ENCODE assay signal across 8 cellular contexts in genomic region chr12:50764116-50764860, GRCh38. TPM values are rescaled to one million over a fixed set of nuclear protein-coding genes. Genes with fewer than 3 reads are reported as not detected.
DNase-seq lines count a peak whose midpoint lies in the region; ATAC-seq, FAIRE-seq and TF ChIP-seq lines count a peak whose summit lies in the region.

No MANE protein-coding gene starts in this region.

- H3K9me2 ChIP-seq in Loucy (replicated peaks; ENCODE audit: low read depth, low read length), result no peaks in the 10 kb centered on the region

- H2AFZ ChIP-seq in Loucy (ENCODE audit: low read length) (peak overlapping the region; percentile 94), mammary epithelial cell (ENCODE audit: low read depth, low read length) (peak overlapping the region; percentile 93)

- DNase-seq in GM06990 (ENCODE audit: extremely low read depth, insufficient read length) (no peak), WERI-Rb-1 (peak; percentile 34), mammary epithelial cell (peak; percentile 57), kidney epithelial cell (ENCODE audit: low read depth) (no peak), RCC 7860 (ENCODE audit: low spot score) (no peak)
- peak; percentile 71 to 76 for DNase-seq in stimulated activated CD4-positive, alpha-beta T cell treated with anti-CD3 and anti-CD28 coated beads, Interleukin-1b, Interleukin-23, amount 100 ng/mL, for 4 hours (ENCODE audit: low read depth in 2 of 2)

- TF ChIP-seq CTCF in GM06990 (IDR thresholded peaks at IDR 0.05; ENCODE audit: insufficient read depth, low read length, poor library complexity, severe bottlenecking) (peak; percentile 2), Loucy (conservative IDR thresholded peaks at IDR 0.05; ENCODE audit: low read length) (no peak), WERI-Rb-1 (IDR thresholded peaks at IDR 0.05; ENCODE audit: low read depth, low read length) (no peak), mammary epithelial cell (conservative IDR thresholded peaks at IDR 0.05 in 1 of 2, IDR thresholded peaks at IDR 0.05 in 1 of 2; ENCODE audit: extremely low read depth in 1 of 2, insufficient read depth in 1 of 2, low read depth in 1 of 2, low read length in 2 of 2) (no peak), kidney epithelial cell (IDR thresholded peaks at IDR 0.05; ENCODE audit: insufficient read depth, low read length, poor library complexity, severe bottlenecking) (no peak)

- H3K4me3 ChIP-seq in GM06990 (replicated peaks; ENCODE audit: low read depth, low read length) (peak overlapping the region; percentile 76), Loucy (ENCODE audit: low read length, poor library complexity, severe bottlenecking) (peak overlapping the region; percentile 82), WERI-Rb-1 (ENCODE audit: low read depth, low read length) (peak overlapping the region; percentile 99), mammary epithelial cell (replicated peaks in 1 of 3; ENCODE audit: insufficient read depth in 1 of 3, low read depth in 2 of 3, low read length in 3 of 3) (peak overlapping the region; percentile 82 to 90 (median 83)), kidney epithelial cell (ENCODE audit: low read depth, low read length) (peak overlapping the region; percentile 93)

- H3K79me2 ChIP-seq in Loucy (ENCODE audit: insufficient read depth, low read length) (peaks cover 66% of the 10 kb centered on the region), mammary epithelial cell (ENCODE audit: insufficient read depth, low read length) (peaks cover 55% of the 10 kb centered on the region)

- ATAC-seq in GM21786 (IDR thresholded peaks at IDR 0.05; ENCODE audit: unreplicated experiment), result peak; percentile 43

- H3F3A ChIP-seq in Loucy (ENCODE audit: low read depth), result no peaks in the 10 kb centered on the region

- H3K9me3 ChIP-seq in Loucy (ENCODE audit: insufficient read depth, low read depth, low read length), result no peaks in the 10 kb centered on the region
- no peaks in the 10 kb centered on the region for H3K9me3 ChIP-seq in WERI-Rb-1 (ENCODE audit: severe bottlenecking)
- H3K9me3 ChIP-seq in mammary epithelial cell (replicated peaks; ENCODE audit: insufficient read depth, low read length), result no peaks in the 10 kb centered on the region

- CTCF ChIA-PET in mammary epithelial cell (lab: Charles Lee; ENCODE audit: low non-redundant PET), result interaction anchor here (1.2 kb wide), 1 partner anchor 223 kb away, joined by 6 read pairs; no protein-coding TSS in a partner anchor

- FAIRE-seq in RCC 7860 (lab: Jason Lieb, UNC), result no peak

- H3K9ac ChIP-seq in Loucy (ENCODE audit: low read depth, low read length, poor library complexity, severe bottlenecking) (peak overlapping the region; percentile 96), mammary epithelial cell (ENCODE audit: insufficient read depth, low read length) (peak overlapping the region; percentile 76)

- dilution Hi-C loops in mammary epithelial cell (cut with HindIII; ENCODE audit: low sequenced_read_pairs), result no loop called here

- H3K27me3 ChIP-seq in GM06990 (replicated peaks; ENCODE audit: control insufficient read depth, insufficient read depth, low read length), result no peaks in the 10 kb centered on the region
- no peaks in the 10 kb centered on the region for H3K27me3 ChIP-seq in Loucy (ENCODE audit: insufficient read depth, low read length, poor library complexity, severe bottlenecking)
- no peaks in the 10 kb centered on the region for H3K27me3 ChIP-seq in WERI-Rb-1 (ENCODE audit: insufficient read depth, low read depth, severe bottlenecking)
- H3K27me3 ChIP-seq in mammary epithelial cell (ENCODE audit: insufficient read depth, low read length), result no peaks in the 10 kb centered on the region
- H3K27me3 ChIP-seq in kidney epithelial cell (ENCODE audit: control insufficient read depth, insufficient read depth, low read length), result no peaks in the 10 kb centered on the region

- H3K27ac ChIP-seq in WERI-Rb-1, result peak overlapping the region; percentile 99
- peak overlapping the region; percentile 87 for H3K27ac ChIP-seq in mammary epithelial cell (ENCODE audit: insufficient read depth, low read depth, low read length)

- peaks cover 41% of the 10 kb centered on the region for H3K4me1 ChIP-seq in Loucy (ENCODE audit: insufficient read depth, low read length, poor library complexity, severe bottlenecking)
- peaks cover 6% of the 10 kb centered on the region for H3K4me1 ChIP-seq in mammary epithelial cell (ENCODE audit: insufficient read depth, low read length)

- intact Hi-C loops in mammary epithelial cell (cut with micrococcal nuclease), result loop anchor here (2.0 to 10.0 kb wide), 2 partner anchors 161 to 581 kb away; partner anchors contain the start of gene CELA1

- WGBS in mammary epithelial cell (ENCODE audit: low coverage, missing lambda C conversion rate), result 0% methylated on average over 6 of the region's 89 CpGs

- peak overlapping the region; percentile 87 for H3K4me2 ChIP-seq in Loucy (ENCODE audit: low read depth, low read length, poor library complexity, severe bottlenecking)
- peak overlapping the region; percentile 88 for H3K4me2 ChIP-seq in mammary epithelial cell (ENCODE audit: insufficient read depth, low read depth, low read length)

- H3K36me3 ChIP-seq in GM06990 (ENCODE audit: control insufficient read depth, insufficient read depth, low read length), result no peaks in the 10 kb centered on the region
- H3K36me3 ChIP-seq in Loucy (ENCODE audit: insufficient read depth, low read length), result no peaks in the 10 kb centered on the region
- H3K36me3 ChIP-seq in WERI-Rb-1, result peaks cover 3% of the 10 kb centered on the region
- no peaks in the 10 kb centered on the region for H3K36me3 ChIP-seq in mammary epithelial cell (ENCODE audit: insufficient read depth, low read length)
- no peaks in the 10 kb centered on the region for H3K36me3 ChIP-seq in kidney epithelial cell (ENCODE audit: control insufficient read depth, insufficient read depth, low read length)

- in situ Hi-C loops in mammary epithelial cell (cut with MboI; ENCODE audit: low sequenced_read_pairs in 2 of 2), result no loop called here

- no TSS peak for BruUV-seq in mammary epithelial cell (replicated peaks; lab: Mats Ljungman, UMichigan)

- H4K20me1 ChIP-seq in Loucy (ENCODE audit: insufficient read depth, low read length, poor library complexity, severe bottlenecking) (peaks cover 27% of the 10 kb centered on the region), mammary epithelial cell (ENCODE audit: insufficient read depth, low read length) (no peaks in the 10 kb centered on the region)

RNA-seq across cellular contexts. Expression of gene ATF1, which starts 0.4 kb away (rescaled TPM):
- total RNA-seq in mammary epithelial cell, result 10 to 100 TPM; 20.3 to 33.8 TPM
- polyA plus RNA-seq in mammary epithelial cell, result 29.7 TPM
- 41.6 TPM for polyA minus RNA-seq in mammary epithelial cell
- 17.3 and 20.0 TPM in 2 replicates for total RNA-seq in kidney epithelial cell

Comparison
In these comparisons a context has a peak if more than half of its experiments do, and no peak if none do; other contexts are left out.
1. DNase-seq: peak in WERI-Rb-1 (single experiment), mammary epithelial cell (single experiment) and stimulated activated CD4-positive, alpha-beta T cell treated with anti-CD3 and anti-CD28 coated beads, Interleukin-1b, Interleukin-23, amount 100 ng/mL, for 4 hours (2 of 2); none in GM06990 (single experiment), kidney epithelial cell (single experiment) and RCC 7860 (single experiment).
2. Peak in every context shown above with its lines, with median percentiles within 50 percentile points of each other: H3K4me3 ChIP-seq.